ENCODE assay signal across 2 cellular contexts in genomic region chr7:16905300-16906044, GRCh38.
TF ChIP-seq lines count a peak whose summit lies in the region.

No MANE protein-coding gene starts in this region.

TF ChIP-seq in GM23338, 12 proteins besides CTCF, POLR2A, EP300 and RAD21:
- no peak for TF ChIP-seq NANOG (IDR thresholded peaks at IDR 0.05; ENCODE audit: borderline replicate concordance)
- TF ChIP-seq CREB1 (CRISPR knock-in tag; IDR thresholded peaks at IDR 0.05; ENCODE audit: low read depth): no peak
- TF ChIP-seq POLR2AphosphoS5 (IDR thresholded peaks at IDR 0.05; ENCODE audit: low read depth): no peak
- TF ChIP-seq EZH2 (IDR thresholded peaks at IDR 0.05; ENCODE audit: low read depth, unreplicated experiment): no peak
- no peak for TF ChIP-seq REST (IDR thresholded peaks at IDR 0.05; ENCODE audit: unreplicated experiment)
- TF ChIP-seq ZNF331 (CRISPR knock-in tag; IDR thresholded peaks at IDR 0.05; ENCODE audit: low read depth): no peak
- no peak for TF ChIP-seq ZNF114 (CRISPR knock-in tag; IDR thresholded peaks at IDR 0.05)
- no peak for TF ChIP-seq ZNF462 (CRISPR knock-in tag; IDR thresholded peaks at IDR 0.05)
- TF ChIP-seq JUNB (IDR thresholded peaks at IDR 0.05; ENCODE audit: unreplicated experiment): no peak
- TF ChIP-seq EZH2phosphoT487 (IDR thresholded peaks at IDR 0.05; ENCODE audit: unreplicated experiment): no peak
- no peak for TF ChIP-seq ETS1 (IDR thresholded peaks at IDR 0.05)
- TF ChIP-seq STAT1 (IDR thresholded peaks at IDR 0.05; ENCODE audit: unreplicated experiment): no peak

TF ChIP-seq in endothelial cell of umbilical vein, 7 proteins besides CTCF, POLR2A, EP300 and RAD21:
- no peak for TF ChIP-seq GATA2 (IDR thresholded peaks at IDR 0.05; ENCODE audit: insufficient read depth, insufficient read length, low read depth, low read length)
- TF ChIP-seq MAX (IDR thresholded peaks at IDR 0.05; ENCODE audit: insufficient read depth, insufficient read length): no peak
- TF ChIP-seq POLR2AphosphoS5 (IDR thresholded peaks at IDR 0.05; ENCODE audit: insufficient read depth, low read depth, low read length): no peak
- TF ChIP-seq FOS (IDR thresholded peaks at IDR 0.05; ENCODE audit: borderline replicate concordance, insufficient read depth, low read length): no peak
- TF ChIP-seq JUN (IDR thresholded peaks at IDR 0.05; ENCODE audit: borderline replicate concordance, insufficient read depth, insufficient read length, low read depth): no peak
- TF ChIP-seq MYC (IDR thresholded peaks at IDR 0.05; ENCODE audit: low read depth, low read length): no peak
- TF ChIP-seq EZH2 (IDR thresholded peaks at IDR 0.05; ENCODE audit: borderline replicate concordance, low read depth, low read length, severe bottlenecking): no peak
